Comparison of ENCODE assay signal across 9 cellular contexts in genomic region chr7:20270867-20271266, GRCh38. TPM values are rescaled to one million over a fixed set of nuclear protein-coding genes. Genes with fewer than 3 reads are reported as not detected.
A peak's percentile ranks its signal among the peaks of the same experiment; 100 is the strongest.
DNase-seq lines count a peak whose midpoint lies in the region; ATAC-seq and TF ChIP-seq lines count a peak whose summit lies in the region.
"Had no signal": no experiment of that assay in that cellular context is flagged by ENCODE, and none has a peak within 500 bp of the region (broad histone marks: within the 10 kb centered on the region; RNA-seq: fewer than 3 reads in every experiment).

No MANE protein-coding gene starts in this region.

- H3K4me1 ChIP-seq in mucosa of descending colon (ENCODE audit: low read depth): no peaks in the 10 kb centered on the region

- no peak for DNase-seq in mucosa of descending colon
- DNase-seq in stimulated activated naive CD8-positive, alpha-beta T cell treated with anti-CD3 and anti-CD28 coated beads, Interleukin-15, Interleukin-2, amounts not matched to agents 100 U/mL and 50 U/mL, for 24 hours: no peak
- no peak for DNase-seq in COLO668 (lab: John Stamatoyannopoulos, UW; ENCODE audit: unreplicated experiment)
- DNase-seq: NCI-H1092 treated with DMSO at 0.1 percent for 48 hours had no signal

- peaks cover 3% of the 10 kb centered on the region for H3K27me3 Mint-ChIP-seq in activated T-helper 17 cell treated with anti-CD3 and anti-CD28 coated beads, Interleukin-2, amount 50 U/mL, for 72 hours

- H3K36me3 ChIP-seq in mucosa of descending colon (ENCODE audit: low read depth): no peaks in the 10 kb centered on the region

- H3K4me1 Mint-ChIP-seq in activated T-helper 17 cell treated with anti-CD3 and anti-CD28 coated beads, Interleukin-2, amount 50 U/mL, for 72 hours: no peaks in the 10 kb centered on the region

- H3K4me3 Mint-ChIP-seq in activated T-helper 17 cell treated with anti-CD3 and anti-CD28 coated beads, Interleukin-2, amount 50 U/mL, for 72 hours: no peak overlapping the region

- intact Hi-C loops in mucosa of descending colon (cut with DNase I, micrococcal nuclease): no loop called here

- H3K4me3 ChIP-seq in mucosa of descending colon: no peak overlapping the region

- ATAC-seq in GM19043 (IDR thresholded peaks at IDR 0.05; ENCODE audit: low read depth, unreplicated experiment) (peak; percentile 86), GM21786 (IDR thresholded peaks at IDR 0.05; ENCODE audit: unreplicated experiment) (peak; percentile 88), HG03342 (IDR thresholded peaks at IDR 0.05; ENCODE audit: unreplicated experiment) (peak; percentile 95), mucosa of descending colon (peak; percentile 59)
- no peak for ATAC-seq in activated T-helper 17 cell treated with anti-CD3 and anti-CD28 coated beads, Interleukin-2, amount 50 U/mL, for 72 hours (replicated peaks)
- no peak for ATAC-seq in stimulated activated naive CD8-positive, alpha-beta T cell treated with anti-CD3 and anti-CD28 coated beads, Interleukin-15, Interleukin-2, amounts not matched to agents 100 U/mL and 50 U/mL, for 24 hours

- H3K36me3 Mint-ChIP-seq in activated T-helper 17 cell treated with anti-CD3 and anti-CD28 coated beads, Interleukin-2, amount 50 U/mL, for 72 hours (ENCODE audit: low read depth): no peaks in the 10 kb centered on the region

- no peaks in the 10 kb centered on the region for H3K9me3 Mint-ChIP-seq in activated T-helper 17 cell treated with anti-CD3 and anti-CD28 coated beads, Interleukin-2, amount 50 U/mL, for 72 hours

- no peak for TF ChIP-seq CTCF in mucosa of descending colon (IDR thresholded peaks at IDR 0.05)

- no peak overlapping the region for H3K27ac Mint-ChIP-seq in activated T-helper 17 cell treated with anti-CD3 and anti-CD28 coated beads, Interleukin-2, amount 50 U/mL, for 72 hours

- H3K9me3 ChIP-seq in mucosa of descending colon: no peaks in the 10 kb centered on the region

RNA-seq across cellular contexts. Expression of gene MACC1, which starts 53.7 kb away (rescaled TPM):
- total RNA-seq in mucosa of descending colon: 10 to 100 TPM in 1 of 3 donors, 1 to 10 TPM in 2; 4.3 to 16.0 (median 9.8) TPM
- 1 to 10 TPM; 1.5 to 2.5 TPM for total RNA-seq in activated T-helper 17 cell treated with anti-CD3 and anti-CD28 coated beads, Interleukin-2, amount 50 U/mL, for 72 hours
- total RNA-seq: glomerular endothelial cell had no signal

RNA-seq across cellular contexts. Expression of gene ITGB8, which starts 59.8 kb away (rescaled TPM):
- 10 to 100 TPM in 2 of 3 donors, 1 to 10 TPM in 1; 9.3 to 11.6 (median 10.8) TPM for total RNA-seq in mucosa of descending colon
- total RNA-seq in activated T-helper 17 cell treated with anti-CD3 and anti-CD28 coated beads, Interleukin-2, amount 50 U/mL, for 72 hours: under 1 TPM; 0.05 to 0.26 TPM

Comparison
In these comparisons a context has a peak if more than half of its experiments do, and no peak if none do; other contexts are left out.
1. ATAC-seq: peak in GM19043 (single experiment), GM21786 (single experiment), HG03342 (single experiment) and mucosa of descending colon (single experiment); none in activated T-helper 17 cell treated with anti-CD3 and anti-CD28 coated beads, Interleukin-2, amount 50 U/mL, for 72 hours (single experiment) and stimulated activated naive CD8-positive, alpha-beta T cell treated with anti-CD3 and anti-CD28 coated beads, Interleukin-15, Interleukin-2, amounts not matched to agents 100 U/mL and 50 U/mL, for 24 hours (single experiment).
2. RNA of gene ITGB8, which starts 59.8 kb away (total RNA-seq): 9.3 to 11.6 TPM in mucosa of descending colon; 0.05 to 0.26 TPM in activated T-helper 17 cell treated with anti-CD3 and anti-CD28 coated beads, Interleukin-2, amount 50 U/mL, for 72 hours; every median in the first group is over 4 times any median in the second.